In genomic region chr9:112361602-112362001, GRCh38 we compare ENCODE assay signal across 8 cellular contexts. TPM values are rescaled to one million over a fixed set of nuclear protein-coding genes. Genes with fewer than 3 reads are reported as not detected.
DNase-seq lines count a peak whose midpoint lies in the region; ATAC-seq, FAIRE-seq and TF ChIP-seq lines count a peak whose summit lies in the region.

No MANE protein-coding gene starts in this region.

- H3K9me3 ChIP-seq in CD8-positive, alpha-beta T cell (ENCODE audit: low read length), result no peaks in the 10 kb centered on the region
- H3K9me3 ChIP-seq in esophagus muscularis mucosa (no peaks in the 10 kb centered on the region), parathyroid adenoma (ENCODE audit: control insufficient read depth, low read length) (no peaks in the 10 kb centered on the region)

- peak; percentile 88 for FAIRE-seq in RCC 7860 (lab: Jason Lieb, UNC)

- CTCF ChIA-PET in CD8-positive, alpha-beta T cell (lab: Charles Lee), result interaction anchor here (0.7 to 5.5 kb wide), 50 partner anchors 8 to 604 kb away, joined by 3 to 112 read pairs (median 4); partner anchors contain the start of genes HSDL2 and INIP

- no peak for TF ChIP-seq EP300 in esophagus muscularis mucosa (IDR thresholded peaks at IDR 0.05)

- intact Hi-C loops in CD8-positive, alpha-beta T cell (cut with DNase I, micrococcal nuclease), result loop anchor here (1.0 to 5.0 kb wide), 9 partner anchors 17 to 601 kb away; no protein-coding TSS in a partner anchor
- intact Hi-C loops in esophagus muscularis mucosa (cut with DNase I), result loop anchor here (1.0 to 5.0 kb wide), 2 partner anchors 264 to 599 kb away; no protein-coding TSS in a partner anchor

- no peak overlapping the region for H3K4me2 ChIP-seq in parathyroid adenoma (ENCODE audit: low read length)

- H3K36me3 Mint-ChIP-seq in CD8-positive, alpha-beta T cell, result no peaks in the 10 kb centered on the region

- ATAC-seq in CD8-positive, alpha-beta T cell, result no peak

- H3K27ac ChIP-seq in CD8-positive, alpha-beta T cell (ENCODE audit: low read depth, low read length), result no peak overlapping the region
- H3K27ac ChIP-seq in esophagus muscularis mucosa (replicated peaks in 1 of 4) (no peak overlapping the region), parathyroid adenoma (no peak overlapping the region)

- no peaks in the 10 kb centered on the region for H3K79me2 ChIP-seq in parathyroid adenoma

- H3K4me3 ChIP-seq in CD8-positive, alpha-beta T cell (ENCODE audit: low read depth, low read length), result no peak overlapping the region
- H3K4me3 ChIP-seq in esophagus muscularis mucosa, result no peak overlapping the region
- no peak overlapping the region for H3K4me3 ChIP-seq in parathyroid adenoma (ENCODE audit: low read depth, low read length)

- H3K4me1 Mint-ChIP-seq in CD8-positive, alpha-beta T cell (ENCODE audit: low read depth), result peaks cover 4% of the 10 kb centered on the region

- no peak overlapping the region for H3K4me3 Mint-ChIP-seq in CD8-positive, alpha-beta T cell

- H3K27ac Mint-ChIP-seq in CD8-positive, alpha-beta T cell, result no peak overlapping the region

- DNase-seq in CD8-positive, alpha-beta T cell, result peak in 1 of 7 experiments; percentile 40
- DNase-seq in HT-29 (ENCODE audit: low spot score) (peak; percentile 77), RCC 7860 (ENCODE audit: low spot score) (peak; percentile 50), esophagus muscularis mucosa (ENCODE audit: extremely low spot score) (no peak), D341Med (ENCODE audit: low spot score) (no peak), AG08396 (ENCODE audit: low spot score) (no peak)
- no peak for DNase-seq in stimulated activated CD4-positive, alpha-beta T cell treated with anti-CD3 and anti-CD28 coated beads, Interleukin-2, amount 100 ng/mL, for 24 hours

- no peaks in the 10 kb centered on the region for H3K27me3 ChIP-seq in CD8-positive, alpha-beta T cell (ENCODE audit: insufficient read depth, low read length)
- H3K27me3 ChIP-seq in esophagus muscularis mucosa (no peaks in the 10 kb centered on the region), parathyroid adenoma (ENCODE audit: control insufficient read depth, insufficient read depth, low read length) (no peaks in the 10 kb centered on the region)

- peaks cover 8% of the 10 kb centered on the region for H3K9me3 Mint-ChIP-seq in CD8-positive, alpha-beta T cell

- peak overlapping the region; percentile 42 for H2AFZ ChIP-seq in parathyroid adenoma

- TF ChIP-seq CTCF in CD8-positive, alpha-beta T cell (IDR thresholded peaks at IDR 0.05), result peak; percentile 78
- TF ChIP-seq CTCF in esophagus muscularis mucosa (IDR thresholded peaks at IDR 0.05) (peak; percentile 56 to 65 (median 64)), parathyroid adenoma (IDR thresholded peaks at IDR 0.05) (peak; percentile 54)

- H3K4me1 ChIP-seq in CD8-positive, alpha-beta T cell (ENCODE audit: insufficient read depth, low read length), result no peaks in the 10 kb centered on the region
- peaks cover 0 to 3% (median 0%) of the 10 kb centered on the region in 4 donors for H3K4me1 ChIP-seq in esophagus muscularis mucosa
- H3K4me1 ChIP-seq in parathyroid adenoma, result no peaks in the 10 kb centered on the region

- TF ChIP-seq POLR2A in esophagus muscularis mucosa (IDR thresholded peaks at IDR 0.05; ENCODE audit: low read depth), result no peak

- H3K36me3 ChIP-seq in CD8-positive, alpha-beta T cell (ENCODE audit: insufficient read depth, low read length), result no peaks in the 10 kb centered on the region
- no peaks in the 10 kb centered on the region for H3K36me3 ChIP-seq in esophagus muscularis mucosa
- no peaks in the 10 kb centered on the region for H3K36me3 ChIP-seq in parathyroid adenoma (ENCODE audit: control insufficient read depth, insufficient read depth, low read length)

- POLR2A ChIA-PET in CD8-positive, alpha-beta T cell (lab: Charles Lee), result no interaction called here

- 14% methylated on average over 4 of the region's 4 CpGs for WGBS in esophagus muscularis mucosa

- H3K9ac ChIP-seq in parathyroid adenoma, result no peak overlapping the region

- peaks cover 2% of the 10 kb centered on the region for H3K27me3 Mint-ChIP-seq in CD8-positive, alpha-beta T cell (ENCODE audit: low read depth)

RNA-seq across cellular contexts. Expression of gene HSDL2, which starts 18.3 kb away (rescaled TPM):
- 1 to 10 TPM; 3.0 to 4.0 TPM for total RNA-seq in CD8-positive, alpha-beta T cell
- total RNA-seq in HT-29 (2014; rRNA removed; shearing (Covaris generic)), result 27.4 and 29.5 TPM in 2 replicates
- 10 to 100 TPM; 34.3 to 73.1 (median 50.0) TPM for total RNA-seq in esophagus muscularis mucosa

RNA-seq across cellular contexts. Expression of gene PTBP3, which starts 28.2 kb away (rescaled TPM):
- total RNA-seq in CD8-positive, alpha-beta T cell, result 100 to 1,000 TPM in 1 of 2 experiments, 10 to 100 TPM in 1; 96.8 to 112 TPM
- total RNA-seq in HT-29 (2014; rRNA removed; shearing (Covaris generic)), result 25.9 and 27.4 TPM in 2 replicates
- 10 to 100 TPM; 19.9 to 31.1 (median 25.5) TPM for total RNA-seq in esophagus muscularis mucosa

Comparison
In these comparisons a context has a peak if more than half of its experiments do, and no peak if none do; other contexts are left out.
1. DNase-seq: peak in HT-29 (single experiment) and RCC 7860 (single experiment); none in esophagus muscularis mucosa (single experiment), D341Med (single experiment), stimulated activated CD4-positive, alpha-beta T cell treated with anti-CD3 and anti-CD28 coated beads, Interleukin-2, amount 100 ng/mL, for 24 hours (0 of 2) and AG08396 (single experiment).
2. Peak in every context shown above with its lines, with median percentiles within 50 percentile points of each other: CTCF ChIP-seq.